ENCODE assay signal across 8 cellular contexts in the genomic region with DNA sequence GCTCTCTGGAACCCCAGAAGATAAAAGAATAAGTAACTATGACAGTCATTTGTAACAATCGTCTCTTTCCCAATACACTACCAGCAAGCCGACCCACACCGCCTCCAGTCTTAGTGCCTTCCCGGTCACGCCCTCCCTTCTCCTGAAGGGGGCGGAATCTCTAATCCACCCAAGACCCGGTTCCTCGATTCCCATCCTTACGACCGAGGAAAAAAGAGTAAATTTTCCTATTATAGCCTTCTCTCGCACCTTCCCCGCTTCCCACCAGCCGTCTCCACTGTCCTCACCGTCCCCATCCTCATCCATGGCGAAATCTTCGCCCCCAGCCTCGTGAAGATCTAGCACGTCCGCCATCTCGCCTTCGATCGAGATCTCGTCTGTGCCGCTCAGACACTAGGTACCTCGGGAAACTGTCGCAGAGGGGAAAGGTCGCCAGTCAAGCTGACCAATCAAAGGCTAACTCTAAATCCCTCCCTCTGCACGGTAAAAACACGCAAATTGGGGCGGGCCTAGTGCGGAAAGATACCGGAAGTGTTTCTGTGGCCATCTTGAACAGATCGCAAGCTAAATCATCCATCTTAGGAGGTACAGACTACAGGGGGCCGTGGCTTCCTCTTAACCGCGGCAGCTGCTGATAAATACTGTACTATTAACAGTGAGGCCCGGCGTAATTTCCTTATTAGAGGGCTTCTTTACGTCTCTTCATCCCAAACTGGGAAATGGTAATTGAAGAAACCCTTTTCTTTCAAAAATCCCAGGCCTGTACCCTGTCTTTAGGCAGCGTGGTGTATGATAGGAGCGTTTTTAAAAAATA. TPM values are rescaled to one million over a fixed set of nuclear protein-coding genes. Genes with fewer than 3 reads are reported as not detected.
DNase-seq lines count a peak whose midpoint lies in the region; ATAC-seq and TF ChIP-seq lines count a peak whose summit lies in the region.

A gene (minus strand): TSS at position 412 of the 814 bp plus-strand sequence. CDS start 58 bp downstream, at position 354.

- peak within 1 kb of the TSS in 1 of 2 donors; percentile 92 for H3K27ac Mint-ChIP-seq in activated naive CD4-positive, alpha-beta T cell treated with anti-CD3 and anti-CD28 coated beads, Interleukin-2, amount 50 U/mL, for 72 hours

- peaks cover 45% of the 10 kb centered on the region for H3F3A ChIP-seq in SK-N-SH (replicated peaks; ENCODE audit: insufficient read depth)

- 0 out of 4 replicates have a peak, but pooled peaks of 1 of the 2 experiments have one; percentile 1 for TF ChIP-seq EP300 in SK-N-SH (IDR thresholded peaks at IDR 0.05; ENCODE audit: borderline replicate concordance in 1 of 2, low read depth in 1 of 2, low read length in 1 of 2)

- 1% methylated on average over 41 of the region's 41 CpGs for WGBS in SK-N-SH (ENCODE audit: low lambda C conversion rate)
- 0 to 1% methylated on average over 41 of the region's 41 CpGs for WGBS in testis, 2 donors

- no peaks in the 10 kb centered on the region for H3K9me3 Mint-ChIP-seq in activated naive CD4-positive, alpha-beta T cell treated with anti-CD3 and anti-CD28 coated beads, Interleukin-2, amount 50 U/mL, for 72 hours

- H3K4me1 ChIP-seq in SK-N-SH (ENCODE audit: control insufficient read depth in 1 of 2, insufficient read depth in 2 of 2, low read depth in 1 of 2, low read length in 1 of 2) (peaks cover 7% of the 10 kb centered on the region in 2 experiments), testis (peaks cover 7% of the 10 kb centered on the region)

- H3K27me3 ChIP-seq in SK-N-SH (ENCODE audit: insufficient read depth) = no peaks in the 10 kb centered on the region
- H3K27me3 ChIP-seq in testis = no peaks in the 10 kb centered on the region

- no peaks in the 10 kb centered on the region for H3K9me2 ChIP-seq in SK-N-SH

- peak within 1 kb of the TSS; percentile 80 for H2AFZ ChIP-seq in SK-N-SH (ENCODE audit: low read depth)

- CTCF ChIA-PET in SK-N-SH (lab: Yijun Ruan, JAX) = interaction anchor here (0.7 to 3.4 kb wide), 23 partner anchors 9 to 125 kb away, joined by 3 to 11 read pairs (median 5); a partner anchor contains a TSS

- peak within 1 kb of the TSS; percentile 87 for H3K4me2 ChIP-seq in SK-N-SH

- peak; percentile 91 for ATAC-seq in HG02588 (IDR thresholded peaks at IDR 0.05; ENCODE audit: unreplicated experiment)
- ATAC-seq in activated naive CD4-positive, alpha-beta T cell treated with anti-CD3 and anti-CD28 coated beads, Interleukin-2, amount 50 U/mL, for 72 hours = peak; percentile 95 to 97

- H3K36me3 ChIP-seq in SK-N-SH (replicated peaks in 1 of 2; ENCODE audit: control insufficient read depth in 1 of 2, insufficient read depth in 2 of 2, low read length in 1 of 2) (peaks cover 17 to 26% of the 10 kb centered on the region in 2 experiments), testis (ENCODE audit: low read depth, missing control alignments) (no peaks in the 10 kb centered on the region)

- POLR2A ChIA-PET in SK-N-SH (lab: Yijun Ruan, JAX) = interaction anchor here (0.6 to 2.3 kb wide), 16 partner anchors 9 to 125 kb away, joined by 3 to 34 read pairs (median 4); a partner anchor contains a TSS

- DNase-seq in NCI-H1048 (lab: John Stamatoyannopoulos, UW) (peak; percentile 99), SK-N-SH (peak; percentile 83), glomerular endothelial cell (ENCODE audit: extremely low read depth, low read depth, low spot score) (peak; percentile 92), occipital lobe (lab: John Stamatoyannopoulos, UW) (peak; percentile 96), testis (peak; percentile 98)
- DNase-seq in activated naive CD4-positive, alpha-beta T cell treated with anti-CD3 and anti-CD28 coated beads, Interleukin-2, amount 50 U/mL, for 72 hours (ENCODE audit: low spot score in 2 of 2) = peak; percentile 89 to 93

- peak within 1 kb of the TSS; percentile 80 to 82 for H3K4me3 ChIP-seq in SK-N-SH (ENCODE audit: low read depth in 2 of 2, low read length in 1 of 2)
- H3K4me3 ChIP-seq in testis = peak within 1 kb of the TSS; percentile 80 to 95

- H3K27ac ChIP-seq in SK-N-SH (ENCODE audit: low read depth in 2 of 2, low read length in 1 of 2) (peak within 1 kb of the TSS; percentile 95 to 96), testis (peak within 1 kb of the TSS; percentile 96 to 98)

- peak; percentile 75 for TF ChIP-seq CTCF in SK-N-SH (IDR thresholded peaks at IDR 0.05)
- TF ChIP-seq CTCF in testis (IDR thresholded peaks at IDR 0.05) = peak; percentile 61 to 75 (median 72)

- intact Hi-C loops in testis (cut with DNase I; ENCODE audit: low total_unique reads) = no loop called here

- peak within 1 kb of the TSS; percentile 99 for H3K9ac ChIP-seq in SK-N-SH

- H3K9me3 ChIP-seq in SK-N-SH (no peaks in the 10 kb centered on the region), testis (no peaks in the 10 kb centered on the region)

- peak; percentile 23; the same call in 1 of the 2 replicates for TF ChIP-seq RAD21 in SK-N-SH (IDR thresholded peaks at IDR 0.05; ENCODE audit: low read length)

- TF ChIP-seq POLR2A in GM10847 (IDR thresholded peaks at IDR 0.05; ENCODE audit: extremely low read depth, insufficient read length) (peak; percentile 87), testis (IDR thresholded peaks at IDR 0.05) (peak; percentile 93)

- H3K36me3 Mint-ChIP-seq in activated naive CD4-positive, alpha-beta T cell treated with anti-CD3 and anti-CD28 coated beads, Interleukin-2, amount 50 U/mL, for 72 hours = peaks cover 0 to 13% of the 10 kb centered on the region in 2 donors

- no peaks in the 10 kb centered on the region for H4K20me1 ChIP-seq in SK-N-SH (ENCODE audit: insufficient read depth)

- peaks cover 24% of the 10 kb centered on the region for H3K79me2 ChIP-seq in SK-N-SH (ENCODE audit: insufficient read depth)

TF ChIP-seq in SK-N-SH, 30 proteins besides CTCF, POLR2A, EP300 and RAD21 (continues in another document):
- TF ChIP-seq FOSL2 (IDR thresholded peaks at IDR 0.05; ENCODE audit: borderline replicate concordance, low read depth) = no peak
- TF ChIP-seq NFIC (IDR thresholded peaks at IDR 0.05; ENCODE audit: borderline replicate concordance) = no peak
- peak; percentile 96 for TF ChIP-seq YY1 (IDR thresholded peaks at IDR 0.05; ENCODE audit: low read depth)
- peak; percentile 29; the same call in 1 of the 2 replicates for TF ChIP-seq SMC3 (IDR thresholded peaks at IDR 0.05; ENCODE audit: low read depth, low read length)
- TF ChIP-seq, protein P1, sequence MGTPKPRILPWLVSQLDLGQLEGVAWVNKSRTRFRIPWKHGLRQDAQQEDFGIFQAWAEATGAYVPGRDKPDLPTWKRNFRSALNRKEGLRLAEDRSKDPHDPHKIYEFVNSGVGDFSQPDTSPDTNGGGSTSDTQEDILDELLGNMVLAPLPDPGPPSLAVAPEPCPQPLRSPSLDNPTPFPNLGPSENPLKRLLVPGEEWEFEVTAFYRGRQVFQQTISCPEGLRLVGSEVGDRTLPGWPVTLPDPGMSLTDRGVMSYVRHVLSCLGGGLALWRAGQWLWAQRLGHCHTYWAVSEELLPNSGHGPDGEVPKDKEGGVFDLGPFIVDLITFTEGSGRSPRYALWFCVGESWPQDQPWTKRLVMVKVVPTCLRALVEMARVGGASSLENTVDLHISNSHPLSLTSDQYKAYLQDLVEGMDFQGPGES (IDR thresholded peaks at IDR 0.05; ENCODE audit: low read depth, low read length) = no peak
- 0 out of 2 replicates have a peak, but pooled peaks have one; percentile 52 for TF ChIP-seq TEAD4 (IDR thresholded peaks at IDR 0.05; ENCODE audit: borderline replicate concordance, insufficient read depth)
- no peak for TF ChIP-seq NRF1 (IDR thresholded peaks at IDR 0.05; ENCODE audit: low read depth, low read length)
- no peak for TF ChIP-seq RXRA (IDR thresholded peaks at IDR 0.05; ENCODE audit: borderline replicate concordance, low read depth)
- no peak for TF ChIP-seq FOXM1 (IDR thresholded peaks at IDR 0.05; ENCODE audit: low read depth)
- TF ChIP-seq RFX5 (IDR thresholded peaks at IDR 0.05; ENCODE audit: low read length) = no peak
- TF ChIP-seq, protein P2, sequence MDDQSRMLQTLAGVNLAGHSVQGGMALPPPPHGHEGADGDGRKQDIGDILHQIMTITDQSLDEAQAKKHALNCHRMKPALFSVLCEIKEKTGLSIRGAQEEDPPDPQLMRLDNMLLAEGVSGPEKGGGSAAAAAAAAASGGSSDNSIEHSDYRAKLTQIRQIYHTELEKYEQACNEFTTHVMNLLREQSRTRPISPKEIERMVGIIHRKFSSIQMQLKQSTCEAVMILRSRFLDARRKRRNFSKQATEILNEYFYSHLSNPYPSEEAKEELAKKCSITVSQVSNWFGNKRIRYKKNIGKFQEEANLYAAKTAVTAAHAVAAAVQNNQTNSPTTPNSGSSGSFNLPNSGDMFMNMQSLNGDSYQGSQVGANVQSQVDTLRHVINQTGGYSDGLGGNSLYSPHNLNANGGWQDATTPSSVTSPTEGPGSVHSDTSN (IDR thresholded peaks at IDR 0.05) = 0 out of 2 replicates have a peak, but pooled peaks have one; percentile 5
- peak; percentile 75 for TF ChIP-seq MXI1 (IDR thresholded peaks at IDR 0.05; ENCODE audit: low read depth, low read length)
- TF ChIP-seq GATA2 (CRISPR knock-in tag; IDR thresholded peaks at IDR 0.05) = peak; percentile 82
- TF ChIP-seq, protein P3, sequence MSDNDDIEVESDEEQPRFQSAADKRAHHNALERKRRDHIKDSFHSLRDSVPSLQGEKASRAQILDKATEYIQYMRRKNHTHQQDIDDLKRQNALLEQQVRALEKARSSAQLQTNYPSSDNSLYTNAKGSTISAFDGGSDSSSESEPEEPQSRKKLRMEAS (IDR thresholded peaks at IDR 0.05; ENCODE audit: low read depth) = peak; percentile 55
- no peak for TF ChIP-seq SIN3A (IDR thresholded peaks at IDR 0.05; ENCODE audit: borderline replicate concordance, low read depth, low read length)
- TF ChIP-seq, protein P4, sequence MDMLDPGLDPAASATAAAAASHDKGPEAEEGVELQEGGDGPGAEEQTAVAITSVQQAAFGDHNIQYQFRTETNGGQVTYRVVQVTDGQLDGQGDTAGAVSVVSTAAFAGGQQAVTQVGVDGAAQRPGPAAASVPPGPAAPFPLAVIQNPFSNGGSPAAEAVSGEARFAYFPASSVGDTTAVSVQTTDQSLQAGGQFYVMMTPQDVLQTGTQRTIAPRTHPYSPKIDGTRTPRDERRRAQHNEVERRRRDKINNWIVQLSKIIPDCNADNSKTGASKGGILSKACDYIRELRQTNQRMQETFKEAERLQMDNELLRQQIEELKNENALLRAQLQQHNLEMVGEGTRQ (IDR thresholded peaks at IDR 0.05; ENCODE audit: borderline replicate concordance, low read depth, low read length) = no peak

RNA-seq across cellular contexts. Expression of the gene that starts here (rescaled TPM):
- polyA plus RNA-seq in SK-N-SH (2012; rRNA removed) (236 TPM in 2 replicates), testis (ENCODE audit: insufficient read depth, low read depth, low replicate concordance) (123 TPM)
- polyA plus RNA-seq in SK-N-SH (2012; cell fraction: cytosol; rRNA removed) = 306 and 395 TPM in 2 replicates
- polyA plus RNA-seq in SK-N-SH (2012; cell fraction: nucleus; rRNA removed) = 80.7 and 82.7 TPM in 2 replicates
- 100 to 1,000 TPM; 254 to 286 TPM for total RNA-seq in activated naive CD4-positive, alpha-beta T cell treated with anti-CD3 and anti-CD28 coated beads, Interleukin-2, amount 50 U/mL, for 72 hours
- total RNA-seq in glomerular endothelial cell (153 and 164 TPM in 2 replicates), occipital lobe (81.6 TPM), testis (100 to 1,000 TPM; 158 to 174 TPM)

Comparison
In these comparisons a context has a peak if more than half of its experiments do, and no peak if none do; other contexts are left out.
1. Peak in every context shown above with its lines: DNase-seq, ATAC-seq, H3K4me3 ChIP-seq and H3K27ac ChIP-seq.